9 cellular contexts compared by ENCODE assay signal in genomic region chr11:125166347-125166841, GRCh38. TPM values are rescaled to one million over a fixed set of nuclear protein-coding genes. Genes with fewer than 3 reads are reported as not detected.
DNase-seq lines count a peak whose midpoint lies in the region; ATAC-seq and TF ChIP-seq lines count a peak whose summit lies in the region.
"Had no signal": no experiment of that assay in that cellular context is flagged by ENCODE, and none has a peak within 500 bp of the region (broad histone marks: within the 10 kb centered on the region; RNA-seq: fewer than 3 reads in every experiment).

No MANE protein-coding gene starts in this region.

- no peaks in the 10 kb centered on the region for H4K20me1 ChIP-seq in PC-3 (ENCODE audit: low read length)

- no peaks in the 10 kb centered on the region for H3K36me3 ChIP-seq in PC-3 (ENCODE audit: low read depth, low read length)

- no peak overlapping the region for H3K27ac Mint-ChIP-seq in stimulated activated naive CD8-positive, alpha-beta T cell treated with anti-CD3 and anti-CD28 coated beads, Interleukin-15, amount 100 ng/mL, for 72 hours

- no peaks in the 10 kb centered on the region for H3K79me2 ChIP-seq in PC-3 (ENCODE audit: low read length)

- DNase-seq in PC-3, result no peak
- DNase-seq in cardiac fibroblast (ENCODE audit: low read depth in 2 of 2), result peak; percentile 44 to 52
- DNase-seq in stimulated activated naive CD8-positive, alpha-beta T cell treated with anti-CD3 and anti-CD28 coated beads, Interleukin-15, amount 100 ng/mL, for 72 hours, result peak in 1 of 2 donors; percentile 13
- DNase-seq in ACHN, result no peak

- H3K4me1 Mint-ChIP-seq in stimulated activated naive CD8-positive, alpha-beta T cell treated with anti-CD3 and anti-CD28 coated beads, Interleukin-15, amount 100 ng/mL, for 72 hours, result peaks cover 25% of the 10 kb centered on the region

- no peaks in the 10 kb centered on the region for H3K9me2 ChIP-seq in PC-3 (replicated peaks; ENCODE audit: low read length)

- ATAC-seq in PC-3 (no peak), GM18909 (IDR thresholded peaks at IDR 0.05; ENCODE audit: poor library complexity, unreplicated experiment) (no peak), GM21381 (IDR thresholded peaks at IDR 0.05; ENCODE audit: unreplicated experiment) (no peak), HG03457 (IDR thresholded peaks at IDR 0.05; ENCODE audit: unreplicated experiment) (no peak)
- ATAC-seq in stimulated activated naive CD8-positive, alpha-beta T cell treated with anti-CD3 and anti-CD28 coated beads, Interleukin-15, amount 100 ng/mL, for 72 hours, result peak; percentile 26

- H3K27ac ChIP-seq in PC-3 (ENCODE audit: low read length) (no peak overlapping the region), layer of hippocampus (ENCODE audit: low read depth, low read length) (peak overlapping the region; percentile 62)
- H3K27ac ChIP-seq: epithelial cell of prostate had no signal

- no peaks in the 10 kb centered on the region for H3K9me3 Mint-ChIP-seq in stimulated activated naive CD8-positive, alpha-beta T cell treated with anti-CD3 and anti-CD28 coated beads, Interleukin-15, amount 100 ng/mL, for 72 hours

- H3K27me3 Mint-ChIP-seq in stimulated activated naive CD8-positive, alpha-beta T cell treated with anti-CD3 and anti-CD28 coated beads, Interleukin-15, amount 100 ng/mL, for 72 hours, result peaks cover 90% of the 10 kb centered on the region

- H3K9ac ChIP-seq in PC-3 (ENCODE audit: low read length), result no peak overlapping the region

- peaks cover 22% of the 10 kb centered on the region for H3K27me3 ChIP-seq in PC-3 (ENCODE audit: low read length)
- peaks cover 2% of the 10 kb centered on the region for H3K27me3 ChIP-seq in layer of hippocampus (ENCODE audit: control insufficient read depth, insufficient read depth, low read length)

- no TSS peak for BruUV-seq in PC-3 (replicated peaks; lab: Mats Ljungman, UMichigan)

- CTCF ChIA-PET in PC-3 (lab: Charles Lee), result no interaction called here

- H3F3A ChIP-seq in PC-3 (ENCODE audit: low read length, unreplicated experiment), result no peaks in the 10 kb centered on the region

- in situ Hi-C loops in ACHN (cut with HindIII; ENCODE audit: low pct_ligation_motif_present, low pct_unique_long_range_greater_than_20kb, low sequenced_read_pairs), result no loop called here

- POLR2A ChIA-PET in PC-3 (lab: Charles Lee; ENCODE audit: unreplicated experiment), result no interaction called here

- intact Hi-C loops in PC-3 (cut with micrococcal nuclease), result loop anchor here (5.0 to 10.0 kb wide), 2 partner anchors 181 to 708 kb away; no protein-coding TSS in a partner anchor

- no peak for TF ChIP-seq CTCF in PC-3 (conservative IDR thresholded peaks at IDR 0.05; ENCODE audit: low read depth, low read length)
- no peak for TF ChIP-seq CTCF in cardiac fibroblast (IDR thresholded peaks at IDR 0.05; ENCODE audit: low read depth, low read length)

- peak overlapping the region; percentile 100; the same call in 1 of the 2 replicates for H3K4me2 ChIP-seq in PC-3 (ENCODE audit: low read length)

- peak overlapping the region; percentile 80 to 87 for H3K4me3 Mint-ChIP-seq in stimulated activated naive CD8-positive, alpha-beta T cell treated with anti-CD3 and anti-CD28 coated beads, Interleukin-15, amount 100 ng/mL, for 72 hours

- H3K4me3 ChIP-seq in PC-3 (ENCODE audit: low read length), result no peak overlapping the region
- peak overlapping the region; percentile 63 to 65 for H3K4me3 ChIP-seq in cardiac fibroblast (replicated peaks in 1 of 2; ENCODE audit: low read depth in 2 of 2, low read length in 2 of 2)

- H3K9me3 ChIP-seq in PC-3 (ENCODE audit: low read length), result no peaks in the 10 kb centered on the region

- H3K4me1 ChIP-seq in PC-3 (ENCODE audit: insufficient read depth, low read length), result peaks cover 7% of the 10 kb centered on the region; the same call in 1 of the 2 replicates

- H2AFZ ChIP-seq in PC-3 (ENCODE audit: low read length), result no peak overlapping the region

RNA-seq across cellular contexts. Expression of gene PKNOX2, which starts 1.8 kb away (rescaled TPM):
- total RNA-seq in PC-3 (2014; rRNA removed), result 0.12 TPM in 1 of 2 replicates, not detected in the other

RNA-seq across cellular contexts. Expression of gene TMEM218, which starts 55.0 kb away (rescaled TPM):
- 33.6 and 37.0 TPM in 2 replicates for total RNA-seq in PC-3 (2014; rRNA removed)

Comparison
In these comparisons a context has a peak if more than half of its experiments do, and no peak if none do; other contexts are left out.
1. DNase-seq: peak in cardiac fibroblast (2 of 2); none in PC-3 (single experiment) and ACHN (single experiment).